In the genomic region with DNA sequence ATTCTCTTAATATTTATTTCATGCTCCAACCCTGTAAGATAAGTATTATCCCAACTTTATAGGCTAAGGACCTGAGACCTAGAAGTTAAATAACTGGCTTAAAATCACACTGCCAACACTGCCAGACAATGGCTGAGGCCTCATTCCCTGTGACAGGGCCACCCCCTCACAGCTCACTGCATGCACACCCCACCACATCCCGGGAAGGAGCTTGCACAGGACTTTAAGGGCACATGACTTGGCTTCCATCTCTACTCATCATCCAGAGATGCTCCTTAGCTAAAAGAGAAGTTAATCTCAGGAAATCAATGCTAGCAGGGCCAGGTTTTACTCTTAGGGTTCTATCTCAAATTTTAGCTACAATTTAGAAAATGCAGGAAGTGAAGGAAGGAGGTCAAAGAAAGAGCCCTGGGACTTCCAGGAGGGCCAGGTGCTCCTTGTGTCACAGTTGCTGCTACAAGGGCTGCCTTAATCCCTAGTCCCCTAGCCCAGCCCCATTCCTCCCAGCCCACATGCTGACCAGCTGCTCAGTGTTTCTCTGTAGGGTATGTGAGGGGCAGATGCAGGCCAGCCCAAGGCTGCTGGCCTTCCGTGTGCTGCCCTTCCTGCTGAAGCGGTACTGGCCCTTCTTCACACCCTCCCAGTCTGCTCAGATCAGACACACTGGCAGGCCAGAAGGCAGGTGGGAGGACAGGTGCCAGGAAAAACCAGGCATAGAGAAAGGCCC, we compare ENCODE assay signal across 15 cellular contexts. TPM values are rescaled to one million over a fixed set of nuclear protein-coding genes. Genes with fewer than 3 reads are reported as not detected.
A peak's percentile ranks its signal among the peaks of the same experiment; 100 is the strongest.
DNase-seq lines count a peak whose midpoint lies in the region; ATAC-seq, FAIRE-seq and TF ChIP-seq lines count a peak whose summit lies in the region.
"Had no signal": no experiment of that assay in that cellular context is flagged by ENCODE, and none has a peak within 500 bp of the region (broad histone marks: within the 10 kb centered on the region; RNA-seq: fewer than 3 reads in every experiment).

No MANE protein-coding gene starts in this region.

- H3K27me3 Mint-ChIP-seq in natural killer cell treated with Interleukin-12 subunit alpha and Interleukin-12 subunit beta and Interleukin-15 and Interleukin-18, amount 100 ng/mL, for 72 hours, result peaks cover 0 to 2% of the 10 kb centered on the region in 2 donors
- H3K27me3 Mint-ChIP-seq in natural killer cell (ENCODE audit: low read depth in 2 of 2), result no peaks in the 10 kb centered on the region
- peaks cover 2% of the 10 kb centered on the region for H3K27me3 Mint-ChIP-seq in brain
- H3K27me3 Mint-ChIP-seq in T-helper 17 cell, result peaks cover 4% of the 10 kb centered on the region
- H3K27me3 Mint-ChIP-seq: activated naive CD4-positive, alpha-beta T cell treated with anti-CD3 and anti-CD28 coated beads, Interleukin-2, amount 10 ng/mL, durations not matched to agents 7 days and 5 days; naive B cell had no signal

- intact Hi-C loops in natural killer cell (cut with micrococcal nuclease) (no loop called here), lower leg skin (cut with DNase I; ENCODE audit: low total_unique reads) (no loop called here)

- no peak for DNase-seq in natural killer cell treated with Interleukin-12 subunit alpha and Interleukin-12 subunit beta and Interleukin-15 and Interleukin-18, amount 100 ng/mL, for 72 hours (ENCODE audit: low spot score)
- no peak for DNase-seq in natural killer cell
- peak; percentile 18 for DNase-seq in left kidney (ENCODE audit: low read depth, low spot score)
- no peak for DNase-seq in lower leg skin (ENCODE audit: low spot score in 2 of 2)
- DNase-seq in T-helper 17 cell, result no peak
- DNase-seq in GM19239 (ENCODE audit: insufficient read length, low spot score), result no peak
- DNase-seq: activated CD4-positive, alpha-beta T cell treated with anti-CD3 and anti-CD28 coated beads, Interleukin-2, amount 50 U/mL, for 48 hours; activated naive CD4-positive, alpha-beta T cell treated with anti-CD3 and anti-CD28 coated beads, Interleukin-2, amount 10 ng/mL, durations not matched to agents 7 days and 5 days; AML-193; hypothalamus; MM.1S; naive B cell; NCI-H69 had no signal

- H3K4me1 Mint-ChIP-seq in natural killer cell treated with Interleukin-12 subunit alpha and Interleukin-12 subunit beta and Interleukin-15 and Interleukin-18, amount 100 ng/mL, for 72 hours (ENCODE audit: low read depth in 2 of 2), result no peaks in the 10 kb centered on the region
- no peaks in the 10 kb centered on the region for H3K4me1 Mint-ChIP-seq in natural killer cell
- peaks cover 71% of the 10 kb centered on the region for H3K4me1 Mint-ChIP-seq in brain
- no peaks in the 10 kb centered on the region for H3K4me1 Mint-ChIP-seq in T-helper 17 cell
- H3K4me1 Mint-ChIP-seq: activated naive CD4-positive, alpha-beta T cell treated with anti-CD3 and anti-CD28 coated beads, Interleukin-2, amount 10 ng/mL, durations not matched to agents 7 days and 5 days had no signal

- H3K27ac Mint-ChIP-seq in natural killer cell treated with Interleukin-12 subunit alpha and Interleukin-12 subunit beta and Interleukin-15 and Interleukin-18, amount 100 ng/mL, for 72 hours, result no peak overlapping the region
- no peak overlapping the region for H3K27ac Mint-ChIP-seq in natural killer cell
- peak overlapping the region; percentile 29 to 89 (median 79) for H3K27ac Mint-ChIP-seq in brain
- H3K27ac Mint-ChIP-seq in T-helper 17 cell, result no peak overlapping the region
- H3K27ac Mint-ChIP-seq: activated naive CD4-positive, alpha-beta T cell treated with anti-CD3 and anti-CD28 coated beads, Interleukin-2, amount 10 ng/mL, durations not matched to agents 7 days and 5 days had no signal

- H3K9me3 ChIP-seq in T-helper 17 cell (ENCODE audit: control insufficient read depth, low read length, poor library complexity, severe bottlenecking), result no peaks in the 10 kb centered on the region

- H3K36me3 Mint-ChIP-seq in natural killer cell treated with Interleukin-12 subunit alpha and Interleukin-12 subunit beta and Interleukin-15 and Interleukin-18, amount 100 ng/mL, for 72 hours, result no peaks in the 10 kb centered on the region
- H3K36me3 Mint-ChIP-seq in natural killer cell (no peaks in the 10 kb centered on the region), brain (peaks cover 5% of the 10 kb centered on the region), T-helper 17 cell (ENCODE audit: low read depth) (peaks cover 2% of the 10 kb centered on the region)
- H3K36me3 Mint-ChIP-seq: activated naive CD4-positive, alpha-beta T cell treated with anti-CD3 and anti-CD28 coated beads, Interleukin-2, amount 10 ng/mL, durations not matched to agents 7 days and 5 days; naive B cell had no signal

- H3K4me3 ChIP-seq in lower leg skin (ENCODE audit: low read depth, poor library complexity, severe bottlenecking), result no peak overlapping the region

- H3K9me3 Mint-ChIP-seq in natural killer cell treated with Interleukin-12 subunit alpha and Interleukin-12 subunit beta and Interleukin-15 and Interleukin-18, amount 100 ng/mL, for 72 hours, result no peaks in the 10 kb centered on the region
- H3K9me3 Mint-ChIP-seq in natural killer cell, result no peaks in the 10 kb centered on the region
- peaks cover 0 to 3% (median 0%) of the 10 kb centered on the region in 5 experiments for H3K9me3 Mint-ChIP-seq in brain
- H3K9me3 Mint-ChIP-seq: activated naive CD4-positive, alpha-beta T cell treated with anti-CD3 and anti-CD28 coated beads, Interleukin-2, amount 10 ng/mL, durations not matched to agents 7 days and 5 days; naive B cell had no signal

- TF ChIP-seq POLR2A in lower leg skin (IDR thresholded peaks at IDR 0.05), result no peak

- TF ChIP-seq CTCF in natural killer cell (IDR thresholded peaks at IDR 0.05) (no peak), brain (conservative IDR thresholded peaks at IDR 0.05) (no peak), lower leg skin (IDR thresholded peaks at IDR 0.05) (no peak)

- 68 to 83% methylated on average over 3 of the region's 3 CpGs for WGBS in lower leg skin, 2 donors

- no peak for FAIRE-seq in GM19239 (lab: Jason Lieb, UNC)

- peak; percentile 20 to 41 for ATAC-seq in natural killer cell treated with Interleukin-12 subunit alpha and Interleukin-12 subunit beta and Interleukin-15 and Interleukin-18, amount 100 ng/mL, for 72 hours
- no peak for ATAC-seq in natural killer cell
- ATAC-seq in T-helper 17 cell, result no peak
- ATAC-seq in GM21360 (IDR thresholded peaks at IDR 0.05; ENCODE audit: unreplicated experiment), result no peak

- H3K4me3 Mint-ChIP-seq in natural killer cell treated with Interleukin-12 subunit alpha and Interleukin-12 subunit beta and Interleukin-15 and Interleukin-18, amount 100 ng/mL, for 72 hours, result no peak overlapping the region
- no peak overlapping the region for H3K4me3 Mint-ChIP-seq in natural killer cell
- peak overlapping the region in 3 of 5 experiments; percentile 6 to 34 (median 25) for H3K4me3 Mint-ChIP-seq in brain
- H3K4me3 Mint-ChIP-seq in T-helper 17 cell, result no peak overlapping the region
- H3K4me3 Mint-ChIP-seq: activated naive CD4-positive, alpha-beta T cell treated with anti-CD3 and anti-CD28 coated beads, Interleukin-2, amount 10 ng/mL, durations not matched to agents 7 days and 5 days; naive B cell had no signal

RNA-seq across cellular contexts. Expression of gene WWTR1, which starts 53.5 kb away (rescaled TPM):
- 1 to 10 TPM in 1 of 2 donors, under 1 TPM in 1; 0.55 to 6.7 TPM for total RNA-seq in natural killer cell treated with Interleukin-12 subunit alpha and Interleukin-12 subunit beta and Interleukin-15 and Interleukin-18, amount 100 ng/mL, for 72 hours
- total RNA-seq in natural killer cell (1 to 10 TPM in 1 of 3 donors, under 1 TPM in 2; 0.72 to 1.1 (median 0.73) TPM), lower leg skin (10 to 100 TPM; 52.4 to 78.1 (median 56.1) TPM), T-helper 17 cell (1 to 10 TPM in 1 of 2 donors, under 1 TPM in 1; 0.77 to 1.2 TPM)
- 7.4 TPM for polyA plus RNA-seq in brain (ENCODE audit: insufficient read depth, low read depth, low replicate concordance)

Comparison
In these comparisons a context has a peak if more than half of its experiments do, and no peak if none do; other contexts are left out.
1. ATAC-seq: peak in natural killer cell treated with Interleukin-12 subunit alpha and Interleukin-12 subunit beta and Interleukin-15 and Interleukin-18, amount 100 ng/mL, for 72 hours (2 of 2); none in natural killer cell (0 of 3), T-helper 17 cell (single experiment) and GM21360 (single experiment).
2. H3K27ac Mint-ChIP-seq: peak in brain (5 of 5); none in natural killer cell treated with Interleukin-12 subunit alpha and Interleukin-12 subunit beta and Interleukin-15 and Interleukin-18, amount 100 ng/mL, for 72 hours (0 of 2), natural killer cell (0 of 2) and T-helper 17 cell (single experiment).
3. H3K4me3 Mint-ChIP-seq: peak in brain (3 of 5); none in natural killer cell treated with Interleukin-12 subunit alpha and Interleukin-12 subunit beta and Interleukin-15 and Interleukin-18, amount 100 ng/mL, for 72 hours (single experiment), natural killer cell (single experiment) and T-helper 17 cell (single experiment).
4. RNA of gene WWTR1, which starts 53.5 kb away (total RNA-seq): 52.4 to 78.1 TPM in lower leg skin; 0.55 to 6.7 TPM in natural killer cell treated with Interleukin-12 subunit alpha and Interleukin-12 subunit beta and Interleukin-15 and Interleukin-18, amount 100 ng/mL, for 72 hours, 0.77 to 1.2 TPM in T-helper 17 cell and 0.72 to 1.1 TPM in natural killer cell; every median in the first group is over 4 times any median in the second.